Comparison of ENCODE assay signal across 14 cellular contexts in the genomic region with DNA sequence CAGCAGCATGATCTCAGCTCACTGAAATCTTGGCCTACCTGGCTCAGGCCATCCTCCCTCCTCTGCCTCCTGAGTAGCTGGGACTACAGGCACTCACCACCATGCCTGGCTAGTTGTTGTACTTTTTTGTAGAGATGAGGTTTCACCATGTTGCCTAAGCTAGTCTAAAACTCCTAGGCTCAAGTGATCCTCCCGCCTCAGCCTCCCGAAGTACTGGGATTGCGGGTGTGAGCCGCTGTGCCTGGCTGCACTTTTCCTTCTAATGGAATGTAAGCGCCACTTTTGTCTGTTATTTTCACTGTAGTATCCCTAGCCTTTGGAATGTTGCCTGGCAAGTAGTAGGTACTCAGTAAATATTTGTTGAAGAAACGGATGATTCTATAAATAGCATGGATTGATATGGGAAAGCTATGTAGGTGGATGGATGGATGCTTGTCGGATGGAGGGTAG. TPM values are rescaled to one million over a fixed set of nuclear protein-coding genes. Genes with fewer than 3 reads are reported as not detected.
A peak's percentile ranks its signal among the peaks of the same experiment; 100 is the strongest.
DNase-seq lines count a peak whose midpoint lies in the region; ATAC-seq and TF ChIP-seq lines count a peak whose summit lies in the region.
"Had no signal": no experiment of that assay in that cellular context is flagged by ENCODE, and none has a peak within 500 bp of the region (broad histone marks: within the 10 kb centered on the region; RNA-seq: fewer than 3 reads in every experiment).

No MANE protein-coding gene starts in this region.

- no peak for TF ChIP-seq CTCF in mucosa of descending colon (IDR thresholded peaks at IDR 0.05)

- peaks cover 7% of the 10 kb centered on the region for H3K4me1 ChIP-seq in mucosa of descending colon (ENCODE audit: low read depth)

- no peak overlapping the region for H3K4me3 ChIP-seq in mucosa of descending colon
- H3K4me3 ChIP-seq: BLaER1 had no signal

- intact Hi-C loops in mucosa of descending colon (cut with DNase I, micrococcal nuclease) (no loop called here), sciatic nerve (cut with DNase I) (no loop called here)

- peak; percentile 47 for ATAC-seq in mucosa of descending colon
- no peak for ATAC-seq in GM21528 (IDR thresholded peaks at IDR 0.05; ENCODE audit: low FRiP score, unreplicated experiment)
- ATAC-seq in HG03469 (IDR thresholded peaks at IDR 0.05; ENCODE audit: unreplicated experiment), result no peak
- ATAC-seq in sciatic nerve, result no peak

- no peaks in the 10 kb centered on the region for H3K36me3 ChIP-seq in mucosa of descending colon (ENCODE audit: low read depth)
- H3K36me3 ChIP-seq: BLaER1 had no signal

- H3K9me3 ChIP-seq in mucosa of descending colon, result no peaks in the 10 kb centered on the region
- H3K9me3 ChIP-seq: BLaER1 had no signal

- DNase-seq in DMS53 treated with DMSO at 0.1 percent for 48 hours (lab: John Stamatoyannopoulos, UW; ENCODE audit: unreplicated experiment) (peak; percentile 76), NCI-H2029 treated with DMSO at 0.1 percent for 48 hours (lab: John Stamatoyannopoulos, UW) (peak; percentile 81), dermis blood vessel endothelial cell (peak; percentile 36), mucosa of descending colon (no peak), NCI-H2196 (lab: John Stamatoyannopoulos, UW; ENCODE audit: unreplicated experiment) (no peak), sciatic nerve (ENCODE audit: low spot score) (no peak)
- DNase-seq: activated CD4-positive, alpha-beta T cell treated with anti-CD3 and anti-CD28 coated beads for 4 hours; activated T-cell treated with anti-CD3 and anti-CD28 coated beads, Interleukin-2, amount 50 U/mL, for 1 hour; NCI-H1417; NCI-H69; stimulated activated CD4-positive, alpha-beta T cell treated with anti-CD3 and anti-CD28 coated beads, Interleukin-12 subunit alpha, Interleukin-12 subunit beta, amount 100 ng/mL, for 4 hours had no signal

RNA-seq across cellular contexts. Expression of a gene that starts 10.4 kb away (rescaled TPM):
- total RNA-seq in dermis blood vessel endothelial cell (49.2 and 62.1 TPM in 2 replicates), mucosa of descending colon (1 to 10 TPM; 1.4 to 7.4 (median 3.4) TPM), sciatic nerve (6.2 TPM)

RNA-seq across cellular contexts. Expression of a gene that starts 23.3 kb away (rescaled TPM):
- total RNA-seq in dermis blood vessel endothelial cell (18.0 and 40.2 TPM in 2 replicates), mucosa of descending colon (10 to 100 TPM in 2 of 3 donors, 1 to 10 TPM in 1; 8.7 to 21.1 (median 13.1) TPM), sciatic nerve (39.6 TPM)

RNA-seq across cellular contexts. Expression of a gene that starts 37.9 kb away (rescaled TPM):
- total RNA-seq in dermis blood vessel endothelial cell, result 111 and 116 TPM in 2 replicates
- total RNA-seq in mucosa of descending colon, result 100 to 1,000 TPM in 2 of 3 donors, 10 to 100 TPM in 1; 97.5 to 124 (median 117) TPM
- total RNA-seq in sciatic nerve, result 72.7 TPM

RNA-seq across cellular contexts. Expression of a gene that starts 44.8 kb away (rescaled TPM):
- total RNA-seq in dermis blood vessel endothelial cell (4.4 and 8.1 TPM in 2 replicates), mucosa of descending colon (10 to 100 TPM in 1 of 3 donors, 1 to 10 TPM in 2; 3.9 to 24.0 (median 4.5) TPM), sciatic nerve (17.0 TPM)

Comparison
In these comparisons a context has a peak if more than half of its experiments do, and no peak if none do; other contexts are left out.
1. DNase-seq: peak in DMS53 treated with DMSO at 0.1 percent for 48 hours (single experiment), NCI-H2029 treated with DMSO at 0.1 percent for 48 hours (single experiment) and dermis blood vessel endothelial cell (single experiment); none in mucosa of descending colon (0 of 3), NCI-H2196 (single experiment) and sciatic nerve (single experiment).